ENCODE assay signal across 16 cellular contexts in genomic region chr5:66724740-66725139, GRCh38.
DNase-seq lines count a peak whose midpoint lies in the region; ATAC-seq and TF ChIP-seq lines count a peak whose summit lies in the region.
"Had no signal": no experiment of that assay in that cellular context is flagged by ENCODE, and none has a peak within 500 bp of the region (broad histone marks: within the 10 kb centered on the region; RNA-seq: fewer than 3 reads in every experiment).

No MANE protein-coding gene starts in this region.

- H2AFZ ChIP-seq in Loucy (ENCODE audit: low read length): no peak overlapping the region

- no peaks in the 10 kb centered on the region for H3K9me2 ChIP-seq in Loucy (replicated peaks; ENCODE audit: low read depth, low read length)

- no peaks in the 10 kb centered on the region for H3K9me3 Mint-ChIP-seq in activated naive CD8-positive, alpha-beta T cell treated with anti-CD3 and anti-CD28 coated beads for 36 hours
- H3K9me3 Mint-ChIP-seq: activated naive CD8-positive, alpha-beta T cell treated with anti-CD3 and anti-CD28 coated beads, Interleukin-2, amount 10 ng/mL, durations not matched to agents 7 days and 5 days; natural killer cell treated with Interleukin-12 subunit alpha and Interleukin-12 subunit beta and Interleukin-15 and Interleukin-18, amount 100 ng/mL, for 72 hours had no signal

- no peaks in the 10 kb centered on the region for H4K20me1 ChIP-seq in Loucy (ENCODE audit: insufficient read depth, low read length, poor library complexity, severe bottlenecking)

- H3K4me2 ChIP-seq in Loucy (ENCODE audit: low read depth, low read length, poor library complexity, severe bottlenecking): no peak overlapping the region

- H3K27ac Mint-ChIP-seq in activated naive CD8-positive, alpha-beta T cell treated with anti-CD3 and anti-CD28 coated beads for 36 hours: no peak overlapping the region
- H3K27ac Mint-ChIP-seq: activated naive CD8-positive, alpha-beta T cell treated with anti-CD3 and anti-CD28 coated beads, Interleukin-2, amount 10 ng/mL, durations not matched to agents 7 days and 5 days; natural killer cell treated with Interleukin-12 subunit alpha and Interleukin-12 subunit beta and Interleukin-15 and Interleukin-18, amount 100 ng/mL, for 72 hours had no signal

- H3K36me3 Mint-ChIP-seq in activated naive CD8-positive, alpha-beta T cell treated with anti-CD3 and anti-CD28 coated beads for 36 hours: no peaks in the 10 kb centered on the region
- H3K36me3 Mint-ChIP-seq: activated naive CD8-positive, alpha-beta T cell treated with anti-CD3 and anti-CD28 coated beads, Interleukin-2, amount 10 ng/mL, durations not matched to agents 7 days and 5 days; natural killer cell treated with Interleukin-12 subunit alpha and Interleukin-12 subunit beta and Interleukin-15 and Interleukin-18, amount 100 ng/mL, for 72 hours had no signal

- H3K4me1 Mint-ChIP-seq in activated naive CD8-positive, alpha-beta T cell treated with anti-CD3 and anti-CD28 coated beads for 36 hours: no peaks in the 10 kb centered on the region
- H3K4me1 Mint-ChIP-seq: activated naive CD8-positive, alpha-beta T cell treated with anti-CD3 and anti-CD28 coated beads, Interleukin-2, amount 10 ng/mL, durations not matched to agents 7 days and 5 days had no signal

- DNase-seq in DMS 273 (lab: John Stamatoyannopoulos, UW; ENCODE audit: unreplicated experiment) (peak; percentile 2), DMS 273 treated with DMSO at 0.1 percent for 48 hours (lab: John Stamatoyannopoulos, UW) (no peak), epithelial cell of esophagus (ENCODE audit: low read depth) (no peak), retinal pigment epithelial cell (ENCODE audit: low read depth) (no peak), iPS-NIHi7 (ENCODE audit: extremely low spot score) (no peak)
- no peak for DNase-seq in activated naive CD8-positive, alpha-beta T cell treated with anti-CD3 and anti-CD28 coated beads for 36 hours
- DNase-seq: 8988T; activated naive CD8-positive, alpha-beta T cell treated with anti-CD3 and anti-CD28 coated beads, Interleukin-2, amount 10 ng/mL, durations not matched to agents 7 days and 5 days; left ventricle myocardium superior; MV-4-11; sigmoid colon; stimulated activated naive CD4-positive, alpha-beta T cell treated with Interleukin-2 at 50 U/mL for 16 hours had no signal

- H3K4me3 Mint-ChIP-seq in activated naive CD8-positive, alpha-beta T cell treated with anti-CD3 and anti-CD28 coated beads for 36 hours: no peak overlapping the region
- H3K4me3 Mint-ChIP-seq: activated naive CD8-positive, alpha-beta T cell treated with anti-CD3 and anti-CD28 coated beads, Interleukin-2, amount 10 ng/mL, durations not matched to agents 7 days and 5 days; natural killer cell treated with Interleukin-12 subunit alpha and Interleukin-12 subunit beta and Interleukin-15 and Interleukin-18, amount 100 ng/mL, for 72 hours had no signal

- H3K9me3 ChIP-seq in Loucy (ENCODE audit: insufficient read depth, low read depth, low read length): no peaks in the 10 kb centered on the region
- H3K9me3 ChIP-seq: sigmoid colon had no signal

- no peak overlapping the region for H3K9ac ChIP-seq in Loucy (ENCODE audit: low read depth, low read length, poor library complexity, severe bottlenecking)

- H3F3A ChIP-seq in Loucy (ENCODE audit: low read depth): no peaks in the 10 kb centered on the region

- H3K4me3 ChIP-seq in Loucy (ENCODE audit: low read length, poor library complexity, severe bottlenecking) (no peak overlapping the region), epithelial cell of esophagus (ENCODE audit: low read length) (no peak overlapping the region), retinal pigment epithelial cell (ENCODE audit: low read length) (no peak overlapping the region)
- H3K4me3 ChIP-seq: sigmoid colon had no signal

- H3K27me3 Mint-ChIP-seq in activated naive CD8-positive, alpha-beta T cell treated with anti-CD3 and anti-CD28 coated beads for 36 hours: peaks cover 3% of the 10 kb centered on the region

- no peak for ATAC-seq in GM18498 (IDR thresholded peaks at IDR 0.05; ENCODE audit: unreplicated experiment)
- ATAC-seq: activated CD4-positive, CD25-positive, alpha-beta regulatory T cell treated with anti-CD3 and anti-CD28 coated beads, Interleukin-2, amount 50 U/mL, for 24 hours; left ventricle myocardium superior; natural killer cell treated with Interleukin-12 subunit alpha and Interleukin-12 subunit beta and Interleukin-15 and Interleukin-18, amount 100 ng/mL, for 72 hours had no signal

- H3K4me1 ChIP-seq in Loucy (ENCODE audit: insufficient read depth, low read length, poor library complexity, severe bottlenecking): no peaks in the 10 kb centered on the region
- H3K4me1 ChIP-seq: sigmoid colon had no signal

- H3K79me2 ChIP-seq in Loucy (ENCODE audit: insufficient read depth, low read length): no peaks in the 10 kb centered on the region

- no peaks in the 10 kb centered on the region for H3K27me3 ChIP-seq in Loucy (ENCODE audit: insufficient read depth, low read length, poor library complexity, severe bottlenecking)
- H3K27me3 ChIP-seq: sigmoid colon had no signal

- no peaks in the 10 kb centered on the region for H3K36me3 ChIP-seq in Loucy (ENCODE audit: insufficient read depth, low read length)
- H3K36me3 ChIP-seq: sigmoid colon had no signal

- peak; percentile 30 for TF ChIP-seq CTCF in Loucy (conservative IDR thresholded peaks at IDR 0.05; ENCODE audit: low read length)
- peak; percentile 13 for TF ChIP-seq CTCF in epithelial cell of esophagus (IDR thresholded peaks at IDR 0.05; ENCODE audit: insufficient read depth, low read depth, low read length, missing control alignments)
- peak; percentile 47 for TF ChIP-seq CTCF in retinal pigment epithelial cell (conservative IDR thresholded peaks at IDR 0.05; ENCODE audit: low read depth, low read length)
